Comparison of ENCODE assay signal across 20 cellular contexts in the genomic region with DNA sequence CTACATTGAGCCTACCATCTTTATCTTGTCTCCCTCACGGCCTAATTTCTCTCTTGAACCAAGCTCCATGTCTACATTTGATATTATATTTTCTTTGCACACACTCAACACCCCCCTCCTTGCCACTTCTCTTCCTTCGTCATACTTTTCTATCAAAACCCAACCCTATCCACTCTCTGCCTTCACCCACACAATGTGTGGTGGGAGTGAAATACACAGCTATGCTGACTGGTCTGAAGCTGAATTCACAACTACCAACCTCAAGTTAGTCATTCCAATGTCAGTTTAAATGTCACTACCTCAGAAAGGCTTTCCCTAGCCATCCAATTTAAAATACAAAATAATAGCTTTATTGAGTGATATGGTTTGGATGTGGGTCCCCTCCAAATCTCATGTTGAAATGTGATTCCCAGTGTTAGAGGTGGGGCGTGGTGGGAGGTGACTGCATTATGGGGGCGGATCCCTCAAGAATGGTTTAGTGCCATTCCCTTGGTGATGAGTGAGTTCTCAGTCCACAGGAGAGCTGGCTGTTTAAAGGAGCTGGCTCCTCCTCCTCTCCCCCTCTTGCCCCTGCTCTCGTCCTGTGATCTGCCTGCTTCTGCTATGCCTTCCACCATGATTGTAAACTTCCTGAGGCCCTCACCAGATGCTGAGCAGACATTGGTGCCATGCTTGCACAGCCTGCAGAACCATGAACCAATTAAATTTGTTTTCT.
DNase-seq lines count a peak whose midpoint lies in the region; ATAC-seq, FAIRE-seq and TF ChIP-seq lines count a peak whose summit lies in the region.
"Had no signal": no experiment of that assay in that cellular context is flagged by ENCODE, and none has a peak within 500 bp of the region (broad histone marks: within the 10 kb centered on the region; RNA-seq: fewer than 3 reads in every experiment).

No MANE protein-coding gene starts in this region.

- no peak overlapping the region for H3K27ac ChIP-seq in esophagus muscularis mucosa (replicated peaks in 1 of 4)
- H3K27ac ChIP-seq: adrenal gland, BLaER1, cardiac muscle cell, esophagus squamous epithelium, GM23248, sigmoid colon had no signal

- H3K36me3 ChIP-seq in esophagus muscularis mucosa: no peaks in the 10 kb centered on the region
- H3K36me3 ChIP-seq: adrenal gland, BLaER1, cardiac muscle cell, esophagus squamous epithelium, sigmoid colon had no signal

- TF ChIP-seq EP300 in esophagus muscularis mucosa (IDR thresholded peaks at IDR 0.05): no peak

- WGBS in esophagus muscularis mucosa: 93% methylated on average over 5 of the region's 5 CpGs

- intact Hi-C loops in activated CD4-positive, alpha-beta T cell treated with anti-CD3 and anti-CD28 coated beads for 36 hours (cut with DNase I, micrococcal nuclease): loop anchor here in 1 of 2 experiments (1.0 to 5.0 kb wide), 2 partner anchors 318 to 589 kb away; a partner anchor contains a TSS
- intact Hi-C loops in activated CD8-positive, alpha-beta T cell treated with anti-CD3 and anti-CD28 coated beads for 36 hours (cut with micrococcal nuclease): no loop called here
- intact Hi-C loops in natural killer cell (cut with micrococcal nuclease) (loop anchor here (10.0 kb wide), 1 partner anchor 286 kb away; no protein-coding TSS in a partner anchor), esophagus muscularis mucosa (cut with DNase I) (no loop called here)

- no peaks in the 10 kb centered on the region for H3K9me3 Mint-ChIP-seq in activated CD4-positive, alpha-beta T cell treated with anti-CD3 and anti-CD28 coated beads for 36 hours (ENCODE audit: low read depth)
- peaks cover 4% of the 10 kb centered on the region for H3K9me3 Mint-ChIP-seq in activated CD8-positive, alpha-beta T cell treated with anti-CD3 and anti-CD28 coated beads for 36 hours
- H3K9me3 Mint-ChIP-seq in natural killer cell: no peaks in the 10 kb centered on the region
- H3K9me3 Mint-ChIP-seq in mesothelial cell of epicardium: no peaks in the 10 kb centered on the region

- H3K4me3 ChIP-seq in esophagus muscularis mucosa: no peak overlapping the region
- H3K4me3 ChIP-seq: adrenal gland, BLaER1, cardiac muscle cell, esophagus squamous epithelium, GM23248, sigmoid colon had no signal

- peak; percentile 55 for DNase-seq in activated CD4-positive, alpha-beta T cell treated with anti-CD3 and anti-CD28 coated beads for 36 hours
- DNase-seq in activated CD4-positive, alpha-beta T cell treated with anti-CD3 and anti-CD28 coated beads for 1 hour: no peak
- DNase-seq in GM12892 (ENCODE audit: insufficient read length) (no peak), natural killer cell (no peak), esophagus muscularis mucosa (ENCODE audit: extremely low spot score) (no peak), mesothelial cell of epicardium (ENCODE audit: low spot score in 2 of 2, unreplicated experiment in 2 of 2) (no peak)
- DNase-seq in activated CD8-positive, alpha-beta T cell treated with anti-CD3 and anti-CD28 coated beads for 36 hours: peak; percentile 71
- DNase-seq: adrenal gland, esophagus squamous epithelium, GM23248, KG1, NCI-H1048, NCI-H2029 treated with DMSO at 0.1 percent for 48 hours, NCI-H510A, Right ventricle myocardium superior, sigmoid colon had no signal

- H3K4me1 ChIP-seq in esophagus muscularis mucosa: no peaks in the 10 kb centered on the region
- H3K4me1 ChIP-seq: esophagus squamous epithelium, sigmoid colon had no signal

- H3K4me1 Mint-ChIP-seq in activated CD4-positive, alpha-beta T cell treated with anti-CD3 and anti-CD28 coated beads for 36 hours: peaks cover 60% of the 10 kb centered on the region
- peaks cover 59% of the 10 kb centered on the region for H3K4me1 Mint-ChIP-seq in activated CD8-positive, alpha-beta T cell treated with anti-CD3 and anti-CD28 coated beads for 36 hours (ENCODE audit: low read depth)
- H3K4me1 Mint-ChIP-seq in natural killer cell (peaks cover 52 to 53% of the 10 kb centered on the region in 2 donors), mesothelial cell of epicardium (peaks cover 4% of the 10 kb centered on the region)

- no peaks in the 10 kb centered on the region for H3K27me3 ChIP-seq in esophagus muscularis mucosa
- H3K27me3 ChIP-seq: adrenal gland, BLaER1, cardiac muscle cell, esophagus squamous epithelium, sigmoid colon had no signal

- no peaks in the 10 kb centered on the region for H3K27me3 Mint-ChIP-seq in activated CD4-positive, alpha-beta T cell treated with anti-CD3 and anti-CD28 coated beads for 36 hours
- no peaks in the 10 kb centered on the region for H3K27me3 Mint-ChIP-seq in activated CD8-positive, alpha-beta T cell treated with anti-CD3 and anti-CD28 coated beads for 36 hours
- H3K27me3 Mint-ChIP-seq in natural killer cell (ENCODE audit: low read depth in 2 of 2) (no peaks in the 10 kb centered on the region), mesothelial cell of epicardium (ENCODE audit: low read depth) (no peaks in the 10 kb centered on the region)

- peak; percentile 81 for ATAC-seq in activated CD4-positive, alpha-beta T cell treated with anti-CD3 and anti-CD28 coated beads for 36 hours
- peak; percentile 81 for ATAC-seq in activated CD8-positive, alpha-beta T cell treated with anti-CD3 and anti-CD28 coated beads for 36 hours
- ATAC-seq in natural killer cell (peak; percentile 67 to 68 (median 67)), HG02973 (IDR thresholded peaks at IDR 0.05; ENCODE audit: unreplicated experiment) (no peak)

- no peak overlapping the region for H3K4me3 Mint-ChIP-seq in activated CD4-positive, alpha-beta T cell treated with anti-CD3 and anti-CD28 coated beads for 36 hours
- H3K4me3 Mint-ChIP-seq in activated CD8-positive, alpha-beta T cell treated with anti-CD3 and anti-CD28 coated beads for 36 hours: no peak overlapping the region
- peak overlapping the region; percentile 0 for H3K4me3 Mint-ChIP-seq in natural killer cell
- no peak overlapping the region for H3K4me3 Mint-ChIP-seq in mesothelial cell of epicardium

- TF ChIP-seq CTCF in activated CD8-positive, alpha-beta T cell treated with anti-CD3 and anti-CD28 coated beads for 36 hours (IDR thresholded peaks at IDR 0.05): no peak
- TF ChIP-seq CTCF in natural killer cell (IDR thresholded peaks at IDR 0.05) (no peak), esophagus muscularis mucosa (IDR thresholded peaks at IDR 0.05) (no peak), mesothelial cell of epicardium (IDR thresholded peaks at IDR 0.05; ENCODE audit: unreplicated experiment) (no peak)

- no peaks in the 10 kb centered on the region for H3K9me3 ChIP-seq in esophagus muscularis mucosa
- H3K9me3 ChIP-seq: adrenal gland, esophagus squamous epithelium, sigmoid colon had no signal

- CTCF ChIA-PET in activated CD4-positive, alpha-beta T cell treated with anti-CD3 and anti-CD28 coated beads for 36 hours (lab: Charles Lee): interaction anchor here (0.6 to 1.3 kb wide), 10 partner anchors 29 to 285 kb away, joined by 3 to 5 read pairs (median 4); no protein-coding TSS in a partner anchor
- CTCF ChIA-PET in activated CD8-positive, alpha-beta T cell treated with anti-CD3 and anti-CD28 coated beads for 36 hours (lab: Charles Lee): interaction anchor here (1.3 to 1.6 kb wide), 6 partner anchors 10 to 395 kb away, joined by 3 to 7 read pairs (median 4); no protein-coding TSS in a partner anchor

- H3K36me3 Mint-ChIP-seq in activated CD4-positive, alpha-beta T cell treated with anti-CD3 and anti-CD28 coated beads for 36 hours (ENCODE audit: low read depth): peaks cover 14% of the 10 kb centered on the region
- peaks cover 10% of the 10 kb centered on the region for H3K36me3 Mint-ChIP-seq in activated CD8-positive, alpha-beta T cell treated with anti-CD3 and anti-CD28 coated beads for 36 hours (ENCODE audit: low read depth)
- H3K36me3 Mint-ChIP-seq in natural killer cell (no peaks in the 10 kb centered on the region), mesothelial cell of epicardium (peaks cover 4% of the 10 kb centered on the region)

- POLR2A ChIA-PET in activated CD4-positive, alpha-beta T cell treated with anti-CD3 and anti-CD28 coated beads for 36 hours (lab: Charles Lee): interaction anchor here (0.5 to 1.2 kb wide), 4 partner anchors 107 to 321 kb away, joined by 3 to 4 read pairs (median 3); no protein-coding TSS in a partner anchor
- POLR2A ChIA-PET in activated CD8-positive, alpha-beta T cell treated with anti-CD3 and anti-CD28 coated beads for 36 hours (lab: Charles Lee): interaction anchor here (0.6 to 1.3 kb wide), 4 partner anchors 9 to 247 kb away, joined by 3 to 4 read pairs (median 4); no protein-coding TSS in a partner anchor

- peak; percentile 17 for FAIRE-seq in GM12892 (lab: Jason Lieb, UNC)
- FAIRE-seq: D721Med had no signal

- TF ChIP-seq POLR2A in GM12892 (IDR thresholded peaks at IDR 0.05; ENCODE audit: low read depth, low read length): no peak
- TF ChIP-seq POLR2A in esophagus muscularis mucosa (IDR thresholded peaks at IDR 0.05; ENCODE audit: low read depth): no peak

- peak overlapping the region; percentile 83 for H3K27ac Mint-ChIP-seq in activated CD4-positive, alpha-beta T cell treated with anti-CD3 and anti-CD28 coated beads for 36 hours
- H3K27ac Mint-ChIP-seq in activated CD8-positive, alpha-beta T cell treated with anti-CD3 and anti-CD28 coated beads for 36 hours: peak overlapping the region; percentile 88
- H3K27ac Mint-ChIP-seq in natural killer cell: peak overlapping the region; percentile 11 to 75
- no peak overlapping the region for H3K27ac Mint-ChIP-seq in mesothelial cell of epicardium

Comparison
In these comparisons a context has a peak if more than half of its experiments do, and no peak if none do; other contexts are left out.
1. DNase-seq: peak in activated CD4-positive, alpha-beta T cell treated with anti-CD3 and anti-CD28 coated beads for 36 hours (single experiment) and activated CD8-positive, alpha-beta T cell treated with anti-CD3 and anti-CD28 coated beads for 36 hours (single experiment); none in activated CD4-positive, alpha-beta T cell treated with anti-CD3 and anti-CD28 coated beads for 1 hour (single experiment), GM12892 (single experiment), natural killer cell (single experiment), esophagus muscularis mucosa (single experiment) and mesothelial cell of epicardium (0 of 2).